In the genomic region with DNA sequence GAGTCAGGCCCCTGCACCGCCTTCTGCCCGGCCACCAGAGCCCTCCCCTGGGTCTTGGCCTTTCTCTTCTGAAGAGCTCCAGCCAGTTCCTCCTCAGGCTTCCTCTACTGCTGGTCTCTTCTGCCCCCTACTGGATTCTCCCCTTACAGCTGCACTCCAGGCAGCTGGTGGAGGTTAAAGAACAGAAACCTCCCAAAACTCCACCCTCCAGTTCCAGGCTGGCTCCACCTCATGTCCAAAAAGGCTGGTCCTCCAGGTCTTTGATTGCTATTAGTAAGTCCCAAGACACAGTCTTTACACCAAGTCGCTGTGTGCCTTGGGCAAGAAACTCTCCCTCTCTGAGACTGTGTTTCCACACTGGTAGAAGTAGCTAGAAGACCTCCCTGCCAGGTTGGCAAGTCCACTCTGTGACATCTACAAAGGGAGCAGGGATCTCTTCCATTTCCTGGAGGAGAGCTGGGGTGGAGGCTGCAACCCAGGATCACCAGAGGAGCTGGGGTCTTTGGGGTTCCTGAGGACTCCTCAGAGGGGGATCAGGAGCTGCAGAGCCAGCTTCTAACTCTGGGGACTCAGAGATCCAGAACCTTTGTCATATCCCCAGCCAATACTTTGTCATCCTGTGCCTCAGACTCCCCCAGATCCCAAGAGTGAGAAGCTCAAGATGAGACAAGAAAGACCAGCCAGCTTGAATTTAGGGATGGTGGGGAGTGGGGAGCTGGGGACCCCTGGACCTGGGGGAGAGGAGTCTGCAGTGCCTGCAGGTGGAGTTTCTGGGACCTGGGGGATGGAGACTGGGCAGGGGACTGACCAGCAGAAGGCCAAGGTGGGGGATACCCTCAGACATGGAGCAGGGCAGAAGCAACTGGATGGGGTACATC, we compare ENCODE assay signal across 8 cellular contexts. TPM values are rescaled to one million over a fixed set of nuclear protein-coding genes. Genes with fewer than 3 reads are reported as not detected.
DNase-seq lines count a peak whose midpoint lies in the region; ATAC-seq lines count a peak whose summit lies in the region.

No MANE protein-coding gene starts in this region.

- no peaks in the 10 kb centered on the region for H3K36me3 ChIP-seq in SJSA1

- H3K27me3 ChIP-seq in SJSA1 (replicated peaks), result no peaks in the 10 kb centered on the region

- DNase-seq in NCI-H2107 treated with DMSO at 0.1 percent for 48 hours (lab: John Stamatoyannopoulos, UW; ENCODE audit: unreplicated experiment) (peak; percentile 42), NCI-H2107 (lab: John Stamatoyannopoulos, UW) (no peak), Kasumi-1 (lab: John Stamatoyannopoulos, UW) (peak; percentile 90), SJSA1 (ENCODE audit: low read depth in 1 of 2, low spot score in 2 of 2) (peak; percentile 64 to 71), glomerular visceral epithelial cell (ENCODE audit: extremely low spot score) (peak; percentile 25), renal cortical epithelial cell (ENCODE audit: low read depth) (peak; percentile 57)
- DNase-seq in activated gamma-delta T cell treated with anti-CD3 and anti-CD28 coated beads, Interleukin-2, amount 50 U/mL, for 16 hours (ENCODE audit: low read depth), result peak; percentile 53

- no peak overlapping the region for H3K4me3 ChIP-seq in SJSA1

- H3K4me1 ChIP-seq in SJSA1 (replicated peaks), result no peaks in the 10 kb centered on the region

- no peak for ATAC-seq in HG03342 (IDR thresholded peaks at IDR 0.05; ENCODE audit: unreplicated experiment)

- no peaks in the 10 kb centered on the region for H3K9me3 ChIP-seq in SJSA1 (replicated peaks)

- H3K27ac ChIP-seq in SJSA1, result no peak overlapping the region

RNA-seq across cellular contexts. Expression of gene IGLL5, which starts 3.4 kb away (rescaled TPM):
- total RNA-seq in SJSA1 (2014; rRNA removed; shearing (Covaris generic)), result not detected in 2 replicates
- not detected in 2 replicates for total RNA-seq in renal cortical epithelial cell
